In the genomic region with DNA sequence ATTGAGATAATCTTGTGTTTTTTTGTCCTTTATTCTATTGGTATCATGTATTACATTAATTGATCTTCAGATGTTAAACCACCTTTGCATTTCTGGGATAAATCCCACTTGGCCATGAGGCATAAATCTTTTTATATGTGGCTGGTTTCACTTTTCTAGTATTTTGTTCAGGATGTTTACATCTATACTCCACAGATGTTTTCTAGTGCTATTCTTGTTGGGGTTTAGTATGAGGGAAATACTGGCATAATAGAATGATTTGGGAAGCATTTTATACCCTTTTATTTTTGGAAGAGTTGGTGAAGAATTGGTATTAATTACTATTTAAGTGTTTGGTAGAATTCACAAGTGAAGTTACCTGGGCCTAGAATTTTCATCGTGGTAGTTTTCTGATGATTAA, we compare ENCODE assay signal across 32 cellular contexts. TPM values are rescaled to one million over a fixed set of nuclear protein-coding genes. Genes with fewer than 3 reads are reported as not detected.
A peak's percentile ranks its signal among the peaks of the same experiment; 100 is the strongest.
DNase-seq lines count a peak whose midpoint lies in the region; ATAC-seq, FAIRE-seq and TF ChIP-seq lines count a peak whose summit lies in the region.
"Had no signal": no experiment of that assay in that cellular context is flagged by ENCODE, and none has a peak within 500 bp of the region (broad histone marks: within the 10 kb centered on the region; RNA-seq: fewer than 3 reads in every experiment).

No MANE protein-coding gene starts in this region.

- H3K4me1 Mint-ChIP-seq in glutamatergic neuron (ENCODE audit: low read depth, unreplicated experiment), result peaks cover 11% of the 10 kb centered on the region
- H3K4me1 Mint-ChIP-seq: CD4-positive, alpha-beta memory T cell; CD4-positive, CD25-positive, alpha-beta regulatory T cell; CD8-positive, alpha-beta memory T cell had no signal

- H3K36me3 ChIP-seq in HEK293 (ENCODE audit: control insufficient read depth in 2 of 2, insufficient read depth in 1 of 2, low read length in 2 of 2), result no peaks in the 10 kb centered on the region
- H3K36me3 ChIP-seq: BE2C; BLaER1; BLaER1 treated with 17β-estradiol and CSF1 and Interleukin-3, amounts not matched to agents 10 nM and 100 nM had no signal

- H3K9me3 ChIP-seq in HEK293 (ENCODE audit: control insufficient read depth, insufficient read depth, low read depth, low read length), result no peaks in the 10 kb centered on the region
- H3K9me3 ChIP-seq: BE2C had no signal

- H3K36me3 Mint-ChIP-seq in glutamatergic neuron (ENCODE audit: unreplicated experiment), result peaks cover 14% of the 10 kb centered on the region
- H3K36me3 Mint-ChIP-seq: CD14-positive monocyte; CD8-positive, alpha-beta T cell had no signal

- peak; percentile 55 for FAIRE-seq in H54 (lab: Jason Lieb, UNC)
- FAIRE-seq: A549 had no signal

- POLR2A ChIA-PET in HEK293 (lab: Yijun Ruan, JAX), result no interaction called here

- DNase-seq in H54 (ENCODE audit: insufficient read length, low spot score) (no peak), glutamatergic neuron (no peak), DMS53 (lab: John Stamatoyannopoulos, UW) (no peak), NCI-H82 treated with DMSO at 0.1 percent for 48 hours (lab: John Stamatoyannopoulos, UW; ENCODE audit: unreplicated experiment) (no peak)
- DNase-seq: 8988T; ACHN; AML-193; BE2C; C1 segment of cervical spinal cord; Caco-2; Calu3; CD4-positive, alpha-beta memory T cell; CD4-positive, alpha-beta T cell; CD4-positive, CD25-positive, alpha-beta regulatory T cell; CD8-positive, alpha-beta memory T cell; CD8-positive, alpha-beta T cell; COR-L47; DMS 273 treated with DMSO at 0.1 percent for 48 hours; DMS153; DMS79; DMS79 treated with DMSO at 0.1 percent for 48 hours; DND-41; EL had no signal

- no peak overlapping the region for H3K27ac ChIP-seq in HEK293 (ENCODE audit: extremely low read depth, low read depth, low read length)
- H3K27ac ChIP-seq: 22Rv1; A549; BLaER1; BLaER1 treated with 17β-estradiol and CSF1 and Interleukin-3, amounts not matched to agents 10 nM and 100 nM; C4-2B had no signal

- TF ChIP-seq POLR2A in H54 (IDR thresholded peaks at IDR 0.05; ENCODE audit: low read depth, low read length), result no peak

- H3K27me3 Mint-ChIP-seq in glutamatergic neuron (ENCODE audit: unreplicated experiment), result peaks cover 2% of the 10 kb centered on the region

- CTCF ChIA-PET in HEK293 (lab: Yijun Ruan, JAX), result interaction anchor here (1.1 kb wide), 1 partner anchor 34 kb away, joined by 4 read pairs; no protein-coding TSS in a partner anchor

- peak overlapping the region; percentile 43 for H3K27ac Mint-ChIP-seq in glutamatergic neuron (ENCODE audit: unreplicated experiment)
- H3K27ac Mint-ChIP-seq: B cell; CD14-positive monocyte; CD4-positive, alpha-beta memory T cell; CD4-positive, alpha-beta T cell; CD4-positive, CD25-positive, alpha-beta regulatory T cell; CD8-positive, alpha-beta memory T cell; CD8-positive, alpha-beta T cell had no signal

- H3K9me3 Mint-ChIP-seq in glutamatergic neuron (ENCODE audit: unreplicated experiment), result peaks cover 4% of the 10 kb centered on the region
- H3K9me3 Mint-ChIP-seq: CD4-positive, alpha-beta T cell; CD8-positive, alpha-beta memory T cell; CD8-positive, alpha-beta T cell had no signal

- H3K4me3 ChIP-seq in HEK293 (ENCODE audit: low read depth, low read length), result no peak overlapping the region
- H3K4me3 ChIP-seq: A549; BLaER1; BLaER1 treated with 17β-estradiol and CSF1 and Interleukin-3, amounts not matched to agents 10 nM and 100 nM had no signal

- H3K4me1 ChIP-seq in HEK293 (ENCODE audit: control insufficient read depth, insufficient read depth, low read length), result no peaks in the 10 kb centered on the region
- H3K4me1 ChIP-seq: BE2C, Caco-2 had no signal

- TF ChIP-seq CTCF in HEK293 (tag by site-specific recombination; IDR thresholded peaks at IDR 0.05), result no peak
- no peak for TF ChIP-seq CTCF in glutamatergic neuron (IDR thresholded peaks at IDR 0.05; ENCODE audit: partially characterized antibody, unreplicated experiment)

- ATAC-seq in GM21423 (IDR thresholded peaks at IDR 0.05; ENCODE audit: unreplicated experiment), result no peak
- ATAC-seq: A549; CD8-positive, alpha-beta T cell had no signal

- no peak overlapping the region for H3K4me3 Mint-ChIP-seq in glutamatergic neuron (ENCODE audit: unreplicated experiment)
- H3K4me3 Mint-ChIP-seq: B cell; CD14-positive monocyte; CD4-positive, alpha-beta memory T cell; CD4-positive, alpha-beta T cell; CD4-positive, CD25-positive, alpha-beta regulatory T cell; CD8-positive, alpha-beta memory T cell; CD8-positive, alpha-beta T cell had no signal

TF ChIP-seq in HEK293, 187 proteins besides CTCF, POLR2A, EP300 and RAD21:
- peak; percentile 96 for TF ChIP-seq ZNF677 (tag by site-specific recombination; IDR thresholded peaks at IDR 0.05)
- no peak for TF ChIP-seq GLI2 (tag by site-specific recombination; IDR thresholded peaks at IDR 0.05; ENCODE audit: borderline replicate concordance, low read depth)

RNA-seq across cellular contexts. Expression of a gene that starts 41.8 kb away (rescaled TPM):
- 219 TPM for total RNA-seq in glutamatergic neuron (ENCODE audit: unreplicated experiment)
